9 cellular contexts compared by ENCODE assay signal in genomic region chr6:2859798-2860705, GRCh38. TPM values are rescaled to one million over a fixed set of nuclear protein-coding genes. Genes with fewer than 3 reads are reported as not detected.
A peak's percentile ranks its signal among the peaks of the same experiment; 100 is the strongest.
DNase-seq lines count a peak whose midpoint lies in the region; ATAC-seq and TF ChIP-seq lines count a peak whose summit lies in the region.
"Not testable (repeated sequence)": the region's sequence is repeated elsewhere in the genome, so short reads cannot be mapped to it uniquely, and the experiment has no call there.
"Had no signal": no experiment of that assay in that cellular context is flagged by ENCODE, and none has a peak within 500 bp of the region (broad histone marks: within the 10 kb centered on the region; RNA-seq: fewer than 3 reads in every experiment).

No MANE protein-coding gene starts in this region.

- 96 to 98% (median 97%) methylated on average over 10 to 41 of the region's 42 CpGs for WGBS in spleen, 5 donors

- H3K27me3 ChIP-seq in CD4-positive, alpha-beta memory T cell (ENCODE audit: insufficient read depth, low read length); OCI-LY1 (ENCODE audit: insufficient read depth, low read length); spleen (replicated peaks in 1 of 7): not testable (repeated sequence)

- not testable (repeated sequence) for H3K9me3 Mint-ChIP-seq in CD4-positive, alpha-beta memory T cell; activated CD4-positive, alpha-beta T cell treated with anti-CD3 and anti-CD28 coated beads for 36 hours (ENCODE audit: low read depth); activated T-cell treated with anti-CD3 and anti-CD28 coated beads, Interleukin-2, amount 50 U/mL, for 72 hours; activated naive CD8-positive, alpha-beta T cell treated with anti-CD3 and anti-CD28 coated beads, Interleukin-2, amount 50 U/mL, for 24 hours; memory B cell

- H3K4me1 ChIP-seq in CD4-positive, alpha-beta memory T cell (ENCODE audit: insufficient read depth, low read length): peaks cover 76% of the 10 kb centered on the region
- H3K4me1 ChIP-seq in OCI-LY1 (ENCODE audit: insufficient read depth, low read length, severe bottlenecking) (peaks cover 65% of the 10 kb centered on the region), spleen (peaks cover 36 to 93% (median 75%) of the 10 kb centered on the region in 6 donors)

- not testable (repeated sequence) for H3K9ac ChIP-seq in OCI-LY1 (ENCODE audit: low read length)

- not testable (repeated sequence) for ATAC-seq in activated CD4-positive, alpha-beta T cell treated with anti-CD3 and anti-CD28 coated beads for 36 hours; activated T-cell treated with anti-CD3 and anti-CD28 coated beads, Interleukin-2, amount 50 U/mL, for 72 hours (replicated peaks in 1 of 2); activated naive CD8-positive, alpha-beta T cell treated with anti-CD3 and anti-CD28 coated beads, Interleukin-2, amount 50 U/mL, for 24 hours; memory B cell (ENCODE audit: low read depth)

- H3K27ac ChIP-seq in CD4-positive, alpha-beta memory T cell (ENCODE audit: low read depth, low read length): peak overlapping the region; percentile 92
- H3K27ac ChIP-seq in OCI-LY1 (ENCODE audit: low read depth, low read length, poor library complexity, severe bottlenecking) (peak overlapping the region; percentile 100), spleen (peak overlapping the region in 7 of 8 donors; percentile 90 to 95 (median 92))

- not testable (repeated sequence) for H3K36me3 Mint-ChIP-seq in CD4-positive, alpha-beta memory T cell; activated T-cell treated with anti-CD3 and anti-CD28 coated beads, Interleukin-2, amount 50 U/mL, for 72 hours (ENCODE audit: insufficient read depth in 2 of 2); activated naive CD8-positive, alpha-beta T cell treated with anti-CD3 and anti-CD28 coated beads, Interleukin-2, amount 50 U/mL, for 24 hours (ENCODE audit: low read depth); memory B cell
- H3K36me3 Mint-ChIP-seq in activated CD4-positive, alpha-beta T cell treated with anti-CD3 and anti-CD28 coated beads for 36 hours (ENCODE audit: low read depth): peaks cover 12% of the 10 kb centered on the region

- not testable (repeated sequence) for H2AFZ ChIP-seq in OCI-LY1 (ENCODE audit: low read length)

- not testable (repeated sequence) for H3K9me3 ChIP-seq in CD4-positive, alpha-beta memory T cell (ENCODE audit: control insufficient read depth in 1 of 2, low read length in 2 of 2); OCI-LY1 (ENCODE audit: low read length); spleen

- H3K79me2 ChIP-seq in OCI-LY1 (ENCODE audit: insufficient read depth, low read length): not testable (repeated sequence)

- CTCF ChIA-PET in CD4-positive, alpha-beta memory T cell (lab: Charles Lee; ENCODE audit: partially characterized antibody): interaction anchor here (1.1 to 6.6 kb wide), 3 partner anchors 14 to 51 kb away, joined by 5 to 68 read pairs (median 5); no protein-coding TSS in a partner anchor
- CTCF ChIA-PET in activated CD4-positive, alpha-beta T cell treated with anti-CD3 and anti-CD28 coated beads for 36 hours (lab: Charles Lee): interaction anchor here (1.4 kb wide), 1 partner anchor 80 kb away, joined by 5 read pairs; no protein-coding TSS in a partner anchor

- not testable (repeated sequence) for TF ChIP-seq CTCF in OCI-LY1 (IDR thresholded peaks at IDR 0.05; ENCODE audit: low read length); spleen (IDR thresholded peaks at IDR 0.05 in 8 of 11, conservative IDR thresholded peaks at IDR 0.05 in 3 of 11)

- not testable (repeated sequence) for H3K27me3 Mint-ChIP-seq in CD4-positive, alpha-beta memory T cell; activated CD4-positive, alpha-beta T cell treated with anti-CD3 and anti-CD28 coated beads for 36 hours; activated T-cell treated with anti-CD3 and anti-CD28 coated beads, Interleukin-2, amount 50 U/mL, for 72 hours (ENCODE audit: low read depth); activated naive CD8-positive, alpha-beta T cell treated with anti-CD3 and anti-CD28 coated beads, Interleukin-2, amount 50 U/mL, for 24 hours; memory B cell

- peaks cover 57 to 91% (median 78%) of the 10 kb centered on the region in 4 donors for H3K4me1 Mint-ChIP-seq in CD4-positive, alpha-beta memory T cell
- peaks cover 87% of the 10 kb centered on the region for H3K4me1 Mint-ChIP-seq in activated CD4-positive, alpha-beta T cell treated with anti-CD3 and anti-CD28 coated beads for 36 hours
- peaks cover 94% of the 10 kb centered on the region for H3K4me1 Mint-ChIP-seq in activated T-cell treated with anti-CD3 and anti-CD28 coated beads, Interleukin-2, amount 50 U/mL, for 72 hours (ENCODE audit: low read depth)
- peaks cover 90% of the 10 kb centered on the region for H3K4me1 Mint-ChIP-seq in activated naive CD8-positive, alpha-beta T cell treated with anti-CD3 and anti-CD28 coated beads, Interleukin-2, amount 50 U/mL, for 24 hours
- peaks cover 60% of the 10 kb centered on the region for H3K4me1 Mint-ChIP-seq in memory B cell

- H3K4me3 Mint-ChIP-seq in CD4-positive, alpha-beta memory T cell: peak overlapping the region in 6 of 8 donors; percentile 16 to 95 (median 86)
- H3K4me3 Mint-ChIP-seq in activated CD4-positive, alpha-beta T cell treated with anti-CD3 and anti-CD28 coated beads for 36 hours: peak overlapping the region; percentile 83
- H3K4me3 Mint-ChIP-seq in activated T-cell treated with anti-CD3 and anti-CD28 coated beads, Interleukin-2, amount 50 U/mL, for 72 hours: peak overlapping the region; percentile 87
- peak overlapping the region; percentile 92 for H3K4me3 Mint-ChIP-seq in activated naive CD8-positive, alpha-beta T cell treated with anti-CD3 and anti-CD28 coated beads, Interleukin-2, amount 50 U/mL, for 24 hours
- not testable (repeated sequence) for H3K4me3 Mint-ChIP-seq in memory B cell

- POLR2A ChIA-PET in CD4-positive, alpha-beta memory T cell (lab: Charles Lee; ENCODE audit: partially characterized antibody): interaction anchor here (1.2 to 2.0 kb wide), 3 partner anchors 11 to 95 kb away, joined by 4 to 7 read pairs (median 6); partner anchors contain the start of gene WRNIP1
- POLR2A ChIA-PET in activated CD4-positive, alpha-beta T cell treated with anti-CD3 and anti-CD28 coated beads for 36 hours (lab: Charles Lee): interaction anchor here (1.1 to 3.5 kb wide), 5 partner anchors 9 to 80 kb away, joined by 3 to 35 read pairs (median 16); no protein-coding TSS in a partner anchor

- H3K27ac Mint-ChIP-seq in CD4-positive, alpha-beta memory T cell: peak overlapping the region; percentile 95 to 100 (median 100)
- peak overlapping the region; percentile 100 for H3K27ac Mint-ChIP-seq in activated CD4-positive, alpha-beta T cell treated with anti-CD3 and anti-CD28 coated beads for 36 hours
- H3K27ac Mint-ChIP-seq in activated T-cell treated with anti-CD3 and anti-CD28 coated beads, Interleukin-2, amount 50 U/mL, for 72 hours: peak overlapping the region; percentile 100
- peak overlapping the region; percentile 99 for H3K27ac Mint-ChIP-seq in activated naive CD8-positive, alpha-beta T cell treated with anti-CD3 and anti-CD28 coated beads, Interleukin-2, amount 50 U/mL, for 24 hours
- peak overlapping the region; percentile 95 for H3K27ac Mint-ChIP-seq in memory B cell

- not testable (repeated sequence) for H3K4me3 ChIP-seq in CD4-positive, alpha-beta memory T cell (ENCODE audit: low read length in 2 of 2); OCI-LY1 (ENCODE audit: low read depth, low read length, poor library complexity, severe bottlenecking); spleen

- intact Hi-C loops in CD4-positive, alpha-beta memory T cell (cut with micrococcal nuclease): loop anchor here (1.0 kb wide), 1 partner anchor 9 kb away; no protein-coding TSS in a partner anchor
- intact Hi-C loops in activated CD4-positive, alpha-beta T cell treated with anti-CD3 and anti-CD28 coated beads for 36 hours (cut with DNase I, micrococcal nuclease): loop anchor here in 1 of 2 experiments (2.0 to 5.0 kb wide), 2 partner anchors 19 to 32 kb away; no protein-coding TSS in a partner anchor
- intact Hi-C loops in spleen (cut with DNase I; ENCODE audit: low total_unique reads): loop anchor here (10.0 kb wide), 1 partner anchor 55 kb away; no protein-coding TSS in a partner anchor

- DNase-seq in CD4-positive, alpha-beta memory T cell; activated CD4-positive, alpha-beta T cell treated with anti-CD3 and anti-CD28 coated beads for 36 hours; activated T-cell treated with anti-CD3 and anti-CD28 coated beads, Interleukin-2, amount 50 U/mL, for 72 hours; memory B cell (ENCODE audit: low spot score in 2 of 2); spleen: not testable (repeated sequence)
- peak; percentile 7 for DNase-seq in activated naive CD8-positive, alpha-beta T cell treated with anti-CD3 and anti-CD28 coated beads, Interleukin-2, amount 50 U/mL, for 24 hours

- TF ChIP-seq POLR2A in spleen (IDR thresholded peaks at IDR 0.05): not testable (repeated sequence)

- H3F3A ChIP-seq in OCI-LY1 (ENCODE audit: insufficient read depth, low read length): not testable (repeated sequence)

- H3K36me3 ChIP-seq in CD4-positive, alpha-beta memory T cell (ENCODE audit: insufficient read depth, low read length); OCI-LY1 (ENCODE audit: insufficient read depth, low read length); spleen: not testable (repeated sequence)

- H4K20me1 ChIP-seq in OCI-LY1 (ENCODE audit: insufficient read depth, low read length): not testable (repeated sequence)

- not testable (repeated sequence) for H3K9me2 ChIP-seq in OCI-LY1 (ENCODE audit: low read depth, low read length)

- H3K4me2 ChIP-seq in OCI-LY1 (ENCODE audit: low read length): not testable (repeated sequence)

RNA-seq across cellular contexts. Expression of gene SERPINB1, which starts 18.4 kb away (rescaled TPM):
- total RNA-seq in CD4-positive, alpha-beta memory T cell: 10 to 100 TPM; 56.7 to 58.0 TPM
- polyA plus RNA-seq in CD4-positive, alpha-beta memory T cell: 100 to 1,000 TPM; 126 to 159 TPM
- 100 to 1,000 TPM; 200 to 243 TPM for total RNA-seq in activated CD4-positive, alpha-beta T cell treated with anti-CD3 and anti-CD28 coated beads for 36 hours
- total RNA-seq in activated T-cell treated with anti-CD3 and anti-CD28 coated beads, Interleukin-2, amount 50 U/mL, for 72 hours: 100 to 1,000 TPM; 131 to 203 TPM
- 100 to 1,000 TPM in 5 of 7 donors, 10 to 100 TPM in 2; 71.2 to 194 (median 106) TPM for total RNA-seq in spleen
- polyA plus RNA-seq in spleen: 10 to 100 TPM; 54.9 to 64.6 (median 55.0) TPM
- total RNA-seq: G401 had no signal

RNA-seq across cellular contexts. Expression of gene SERPINB9, which starts 43.1 kb away (rescaled TPM):
- 10 to 100 TPM; 83.2 to 88.5 TPM for total RNA-seq in CD4-positive, alpha-beta memory T cell
- polyA plus RNA-seq in CD4-positive, alpha-beta memory T cell: 10 to 100 TPM; 20.4 to 41.0 TPM
- total RNA-seq in activated CD4-positive, alpha-beta T cell treated with anti-CD3 and anti-CD28 coated beads for 36 hours: 100 to 1,000 TPM in 1 of 2 experiments, 10 to 100 TPM in 1; 90.0 to 109 TPM
- total RNA-seq in activated T-cell treated with anti-CD3 and anti-CD28 coated beads, Interleukin-2, amount 50 U/mL, for 72 hours: 10 to 100 TPM; 70.7 to 96.1 TPM
- 10 to 100 TPM; 43.0 to 75.7 (median 55.4) TPM for total RNA-seq in spleen
- polyA plus RNA-seq in spleen: 10 to 100 TPM; 16.2 to 22.4 (median 17.0) TPM
- total RNA-seq: H4 had no signal
